In genomic region chr5:172591636-172592035, GRCh38 we compare ENCODE assay signal across 22 cellular contexts. TPM values are rescaled to one million over a fixed set of nuclear protein-coding genes. Genes with fewer than 3 reads are reported as not detected.
DNase-seq lines count a peak whose midpoint lies in the region; FAIRE-seq and TF ChIP-seq lines count a peak whose summit lies in the region.
"Had no signal": no experiment of that assay in that cellular context is flagged by ENCODE, and none has a peak within 500 bp of the region (broad histone marks: within the 10 kb centered on the region; RNA-seq: fewer than 3 reads in every experiment).

No MANE protein-coding gene starts in this region.

- H3K36me3 ChIP-seq in right atrium auricular region (no peaks in the 10 kb centered on the region), neural cell (ENCODE audit: insufficient read depth, low read length) (no peaks in the 10 kb centered on the region)
- H3K36me3 ChIP-seq: BLaER1 had no signal

- peaks cover 0 to 8% of the 10 kb centered on the region in 2 donors for H3K4me1 ChIP-seq in right atrium auricular region
- H3K4me1 ChIP-seq: BLaER1, Caco-2 had no signal

- no peaks in the 10 kb centered on the region for H3F3A ChIP-seq in neural cell (ENCODE audit: insufficient read depth, low read length, poor library complexity, severe bottlenecking)

- H3K9ac ChIP-seq in neural cell (ENCODE audit: low read length), result no peak overlapping the region
- H3K9ac ChIP-seq: BLaER1, GM23248 had no signal

- H3K27me3 ChIP-seq in right atrium auricular region, result no peaks in the 10 kb centered on the region
- no peaks in the 10 kb centered on the region for H3K27me3 ChIP-seq in neural cell (ENCODE audit: insufficient read depth, low read depth, low read length)
- H3K27me3 ChIP-seq: BLaER1 had no signal

- H4K20me1 ChIP-seq in neural cell (ENCODE audit: insufficient read depth), result no peaks in the 10 kb centered on the region
- H4K20me1 ChIP-seq: BLaER1 had no signal

- FAIRE-seq in frontal cortex (lab: Jason Lieb, UNC), result no peak
- FAIRE-seq: G401.6, GM12892, GM19239, H1 had no signal

- intact Hi-C loops in cardiac septum (cut with DNase I), result no loop called here

- H3K4me3 ChIP-seq in right atrium auricular region, result no peak overlapping the region
- H3K4me3 ChIP-seq in neural cell (ENCODE audit: low read length), result peak overlapping the region; percentile 31
- H3K4me3 ChIP-seq: BLaER1, GM23248 had no signal

- no peaks in the 10 kb centered on the region for H3K79me2 ChIP-seq in neural cell (replicated peaks; ENCODE audit: insufficient read depth, low read length)

- TF ChIP-seq EP300 in neural cell (conservative IDR thresholded peaks at IDR 0.05; ENCODE audit: poor library complexity, severe bottlenecking), result peak; percentile 44

- H3K9me2 ChIP-seq in neural cell (ENCODE audit: insufficient read depth, low read length), result no peaks in the 10 kb centered on the region

- no peak overlapping the region for H2AFZ ChIP-seq in neural cell (ENCODE audit: low read depth, low read length)
- H2AFZ ChIP-seq: GM23248 had no signal

- TF ChIP-seq CTCF in right atrium auricular region (IDR thresholded peaks at IDR 0.05) (no peak), neural cell (IDR thresholded peaks at IDR 0.05; ENCODE audit: poor library complexity, severe bottlenecking) (no peak)

- no peak for TF ChIP-seq RAD21 in neural cell (conservative IDR thresholded peaks at IDR 0.05)

- peak; percentile 14 for DNase-seq in cardiac septum (ENCODE audit: low spot score)
- DNase-seq in right atrium auricular region (ENCODE audit: low spot score), result no peak
- DNase-seq in NCI-H1092 treated with DMSO at 0.1 percent for 48 hours (lab: John Stamatoyannopoulos, UW), result peak; percentile 48
- DNase-seq in SK-N-DZ (ENCODE audit: low spot score), result peak; percentile 59
- no peak for DNase-seq in MV-4-11 (lab: John Stamatoyannopoulos, UW)
- no peak for DNase-seq in frontal cortex (ENCODE audit: low spot score in 2 of 2)
- no peak for DNase-seq in substantia nigra (lab: John Stamatoyannopoulos, UW)
- DNase-seq: Caco-2; CD4-positive, CD25-positive, alpha-beta regulatory T cell; CD8-positive, alpha-beta T cell; DMS153; DND-41; GM23248; H7; HCEC 1CT had no signal

- H3K27ac ChIP-seq in right atrium auricular region (no peak overlapping the region), neural cell (ENCODE audit: low read length) (no peak overlapping the region), substantia nigra (ENCODE audit: low read depth, low read length, poor library complexity, severe bottlenecking) (no peak overlapping the region)
- H3K27ac ChIP-seq: BLaER1, C4-2B, GM23248 had no signal

- H3K9me3 ChIP-seq in right atrium auricular region, result no peaks in the 10 kb centered on the region
- H3K9me3 ChIP-seq in neural cell (ENCODE audit: low read length), result no peaks in the 10 kb centered on the region
- H3K9me3 ChIP-seq: BLaER1, Caco-2 had no signal

- H3K4me2 ChIP-seq in neural cell (ENCODE audit: low read length), result no peak overlapping the region
- H3K4me2 ChIP-seq: BLaER1 had no signal

TF ChIP-seq in neural cell, 6 proteins besides CTCF, POLR2A, EP300 and RAD21:
- TF ChIP-seq POLR2AphosphoS5 (IDR thresholded peaks at IDR 0.05), result no peak
- TF ChIP-seq SMC3 (conservative IDR thresholded peaks at IDR 0.05; ENCODE audit: poor library complexity), result no peak

RNA-seq across cellular contexts. Expression of gene NEURL1B, which starts 49.4 kb away (rescaled TPM):
- total RNA-seq in cardiac septum (19.7 TPM), right atrium auricular region (10 to 100 TPM; 17.9 to 22.4 TPM), frontal cortex (16.3 TPM)
- 11.1 and 16.8 TPM in 2 replicates for polyA plus RNA-seq in SK-N-DZ (2014; cell fraction: cytosol; rRNA removed)
- polyA plus RNA-seq in SK-N-DZ (2014; cell fraction: nucleus; rRNA removed), result 18.0 and 21.0 TPM in 2 replicates
- polyA plus RNA-seq in neural cell, result 12.7 and 15.7 TPM in 2 replicates
- 25.6 and 26.5 TPM in 2 replicates for polyA minus RNA-seq in neural cell
- polyA plus RNA-seq: CD4-positive, CD25-positive, alpha-beta regulatory T cell had no signal

Comparison
In these comparisons a context has a peak if more than half of its experiments do, and no peak if none do; other contexts are left out.
1. DNase-seq: peak in cardiac septum (single experiment), NCI-H1092 treated with DMSO at 0.1 percent for 48 hours (single experiment) and SK-N-DZ (single experiment); none in right atrium auricular region (single experiment), MV-4-11 (single experiment), frontal cortex (0 of 2) and substantia nigra (0 of 49).